11 cellular contexts compared by ENCODE assay signal in the genomic region with DNA sequence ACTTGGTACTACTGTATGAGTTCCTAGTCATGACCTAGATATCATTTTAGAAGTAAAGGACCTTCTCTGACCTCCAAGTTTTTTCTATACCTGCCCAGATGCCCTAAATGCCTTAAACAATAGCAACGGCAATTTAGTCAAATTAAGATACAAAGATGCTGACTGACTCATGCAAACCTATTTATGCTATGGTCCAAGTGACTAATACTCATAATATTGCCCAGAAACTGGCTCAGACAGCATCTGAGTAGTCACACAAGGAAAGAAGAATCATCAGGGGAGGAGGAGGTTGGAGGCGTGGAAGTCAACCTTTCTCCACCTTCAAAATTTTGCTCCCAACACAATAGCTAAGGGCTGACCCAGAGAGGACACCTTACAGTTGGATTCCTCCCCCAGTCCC. TPM values are rescaled to one million over a fixed set of nuclear protein-coding genes. Genes with fewer than 3 reads are reported as not detected.
DNase-seq lines count a peak whose midpoint lies in the region; FAIRE-seq and TF ChIP-seq lines count a peak whose summit lies in the region.
"Had no signal": no experiment of that assay in that cellular context is flagged by ENCODE, and none has a peak within 500 bp of the region (broad histone marks: within the 10 kb centered on the region; RNA-seq: fewer than 3 reads in every experiment).

No MANE protein-coding gene starts in this region.

- no peak overlapping the region for H3K4me2 ChIP-seq in mesenchymal stem cell (ENCODE audit: low read length, poor library complexity, severe bottlenecking)

- H3K36me3 ChIP-seq in bronchial epithelial cell (ENCODE audit: control insufficient read depth, insufficient read depth, low read length) (peaks cover 5% of the 10 kb centered on the region), mesenchymal stem cell (ENCODE audit: control insufficient read depth in 1 of 2, insufficient read depth in 2 of 2, low read depth in 1 of 2, low read length in 2 of 2) (peaks cover 4 to 10% of the 10 kb centered on the region in 2 experiments)

- no peak overlapping the region for H3K18ac ChIP-seq in mesenchymal stem cell (ENCODE audit: low read depth in 1 of 2, low read length in 2 of 2)

- no peak overlapping the region for H4K8ac ChIP-seq in mesenchymal stem cell (ENCODE audit: low read length)

- TF ChIP-seq CTCF in HFF-Myc (IDR thresholded peaks at IDR 0.05; ENCODE audit: low read depth, low read length, missing control alignments) (no peak), bronchial epithelial cell (IDR thresholded peaks at IDR 0.05; ENCODE audit: insufficient read depth, low read length, severe bottlenecking) (no peak)

- no peak overlapping the region for H2BK5ac ChIP-seq in mesenchymal stem cell (ENCODE audit: low read depth, low read length, poor library complexity, severe bottlenecking)

- H2BK120ac ChIP-seq in mesenchymal stem cell (ENCODE audit: low read depth, low read length): no peak overlapping the region

- no peak overlapping the region for H2BK12ac ChIP-seq in mesenchymal stem cell (ENCODE audit: low read length in 2 of 2)

- no peak overlapping the region for H3K14ac ChIP-seq in mesenchymal stem cell (ENCODE audit: low read length in 2 of 2)

- no peak overlapping the region for H2BK15ac ChIP-seq in mesenchymal stem cell (ENCODE audit: low read depth, poor library complexity, severe bottlenecking)

- in situ Hi-C loops in G401 (cut with HindIII; ENCODE audit: low sequenced_read_pairs): no loop called here

- peak overlapping the region; percentile 75 for H3K9ac ChIP-seq in mesenchymal stem cell (ENCODE audit: low read length)

- 13% methylated on average over 1 of the region's 2 CpGs for WGBS in mesenchymal stem cell

- H4K91ac ChIP-seq in mesenchymal stem cell (ENCODE audit: low read length): no peak overlapping the region

- H2AFZ ChIP-seq in mesenchymal stem cell (ENCODE audit: low read depth, low read length): no peak overlapping the region

- no peak overlapping the region for H3K27ac ChIP-seq in mesenchymal stem cell (ENCODE audit: low read length, poor library complexity, severe bottlenecking)

- no peak overlapping the region for H2AK5ac ChIP-seq in mesenchymal stem cell (ENCODE audit: low read length, severe bottlenecking)

- peaks cover 11% of the 10 kb centered on the region for H3K4me1 ChIP-seq in mesenchymal stem cell (ENCODE audit: control insufficient read depth, insufficient read depth, low read depth, low read length)

- peak; percentile 77 for DNase-seq in AG08395 (ENCODE audit: low spot score)
- DNase-seq in HFF-Myc (ENCODE audit: extremely low read depth, low read depth): peak; percentile 53
- DNase-seq in bronchial epithelial cell (ENCODE audit: low read depth): peak; percentile 96
- peak; percentile 80 for DNase-seq in mesenchymal stem cell
- no peak for DNase-seq in NCI-H1417 (lab: John Stamatoyannopoulos, UW)
- no peak for DNase-seq in Kasumi-1 (lab: John Stamatoyannopoulos, UW)
- no peak for DNase-seq in epidermal melanocyte (ENCODE audit: insufficient read length, low spot score)
- no peak for DNase-seq in G401 (ENCODE audit: low spot score)
- DNase-seq: cerebellar nuclear complex, NCI-H345 had no signal

- H3K27me3 ChIP-seq in bronchial epithelial cell (ENCODE audit: control insufficient read depth, insufficient read depth, low read length) (no peaks in the 10 kb centered on the region), mesenchymal stem cell (ENCODE audit: control insufficient read depth in 1 of 2, insufficient read depth in 1 of 2, low read length in 2 of 2) (no peaks in the 10 kb centered on the region)

- no peak overlapping the region for H3K23ac ChIP-seq in mesenchymal stem cell (ENCODE audit: low read length in 2 of 2)

- no peak for FAIRE-seq in bronchial epithelial cell (lab: Jason Lieb, UNC)
- FAIRE-seq: G401.6 had no signal

- no peak overlapping the region for H3K4ac ChIP-seq in mesenchymal stem cell (ENCODE audit: low read depth in 1 of 2, low read length in 2 of 2)

- no peaks in the 10 kb centered on the region for H3K9me3 ChIP-seq in mesenchymal stem cell (ENCODE audit: control insufficient read depth, low read length)

- no peak overlapping the region for H3K4me3 ChIP-seq in HFF-Myc (replicated peaks; ENCODE audit: low read depth, low read length)
- H3K4me3 ChIP-seq in bronchial epithelial cell (ENCODE audit: low read depth, low read length): no peak overlapping the region
- peak overlapping the region in 1 of 2 experiments; percentile 35 for H3K4me3 ChIP-seq in mesenchymal stem cell (ENCODE audit: insufficient read depth in 1 of 2, low read depth in 1 of 2, low read length in 2 of 2)

- peaks cover 52% of the 10 kb centered on the region for H3K79me1 ChIP-seq in mesenchymal stem cell (replicated peaks; ENCODE audit: low read length, poor library complexity, severe bottlenecking)

RNA-seq across cellular contexts. Expression of a gene that starts 6.8 kb away (rescaled TPM):
- 7.9 and 18.1 TPM in 2 replicates for total RNA-seq in bronchial epithelial cell
- polyA plus RNA-seq in mesenchymal stem cell (2013, experiment 1 of 2): 20.3 TPM
- 19.9 TPM for polyA plus RNA-seq in mesenchymal stem cell (2013, experiment 2 of 2)
- 9.1 and 11.3 TPM in 2 replicates for total RNA-seq in G401 (2014; rRNA removed; shearing (Covaris generic))

RNA-seq across cellular contexts. Expression of a gene that starts 38.5 kb away (rescaled TPM):
- total RNA-seq in bronchial epithelial cell: under 0.01 TPM in 1 of 2 replicates, not detected in the other
- polyA plus RNA-seq in mesenchymal stem cell (2013, experiment 1 of 2): 0.01 TPM
- polyA plus RNA-seq in mesenchymal stem cell (2013, experiment 2 of 2): under 0.01 TPM
- 0.06 TPM in 1 of 2 replicates, not detected in the other for total RNA-seq in G401 (2014; rRNA removed; shearing (Covaris generic))

RNA-seq across cellular contexts. Expression of a gene that starts 45.5 kb away (rescaled TPM):
- not detected in 2 replicates for total RNA-seq in bronchial epithelial cell
- not detected for polyA plus RNA-seq in mesenchymal stem cell (2013, experiment 1 of 2)
- not detected for polyA plus RNA-seq in mesenchymal stem cell (2013, experiment 2 of 2)
- 0.27 TPM in 1 of 2 replicates, not detected in the other for total RNA-seq in G401 (2014; rRNA removed; shearing (Covaris generic))

Comparison
In these comparisons a context has a peak if more than half of its experiments do, and no peak if none do; other contexts are left out.
1. DNase-seq: peak in AG08395 (single experiment), HFF-Myc (single experiment), bronchial epithelial cell (single experiment) and mesenchymal stem cell (single experiment); none in NCI-H1417 (0 of 3), Kasumi-1 (0 of 2), epidermal melanocyte (single experiment) and G401 (single experiment).